ENCODE assay signal across 17 cellular contexts in the genomic region with DNA sequence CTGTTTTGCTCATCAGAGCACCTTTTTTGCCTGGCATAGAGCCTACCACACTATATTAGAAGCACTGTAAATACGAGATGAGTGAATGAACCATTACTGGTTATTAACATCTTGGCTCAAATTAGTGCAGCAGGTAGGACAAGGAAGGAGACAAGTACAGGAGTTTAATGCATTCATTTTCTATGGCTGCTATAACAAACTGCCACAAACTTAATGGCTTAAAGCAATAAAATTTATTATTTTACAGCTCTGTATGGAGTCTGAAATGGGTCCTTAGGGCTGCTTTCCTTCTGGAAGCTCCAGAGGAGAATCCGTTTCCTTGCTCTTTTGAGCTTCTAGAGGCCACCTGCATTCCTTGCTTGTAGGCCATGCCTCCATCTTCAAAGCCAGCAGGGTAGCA. TPM values are rescaled to one million over a fixed set of nuclear protein-coding genes. Genes with fewer than 3 reads are reported as not detected.
DNase-seq lines count a peak whose midpoint lies in the region; ATAC-seq, FAIRE-seq and TF ChIP-seq lines count a peak whose summit lies in the region.
"Had no signal": no experiment of that assay in that cellular context is flagged by ENCODE, and none has a peak within 500 bp of the region (broad histone marks: within the 10 kb centered on the region; RNA-seq: fewer than 3 reads in every experiment).

No MANE protein-coding gene starts in this region.

- TF ChIP-seq CTCF in astrocyte (IDR thresholded peaks at IDR 0.05; ENCODE audit: insufficient read depth, low read depth, low read length): no peak
- no peak for TF ChIP-seq CTCF in esophagus squamous epithelium (IDR thresholded peaks at IDR 0.05)
- TF ChIP-seq CTCF in mucosa of descending colon (IDR thresholded peaks at IDR 0.05): no peak
- no peak for TF ChIP-seq CTCF in transverse colon (IDR thresholded peaks at IDR 0.05)
- TF ChIP-seq CTCF in omental fat pad (IDR thresholded peaks at IDR 0.05): no peak

- no peak overlapping the region for H3K9ac ChIP-seq in astrocyte (ENCODE audit: low read length)

- H3K4me3 Mint-ChIP-seq in astrocyte (ENCODE audit: unreplicated experiment): no peak overlapping the region
- H3K4me3 Mint-ChIP-seq: CD4-positive, alpha-beta T cell; H9 had no signal

- H3K4me3 ChIP-seq in astrocyte (ENCODE audit: insufficient read depth, low read depth, low read length): no peak overlapping the region
- H3K4me3 ChIP-seq in esophagus squamous epithelium: no peak overlapping the region
- H3K4me3 ChIP-seq in mucosa of descending colon: no peak overlapping the region
- no peak overlapping the region for H3K4me3 ChIP-seq in transverse colon

- H3K27ac ChIP-seq in astrocyte (ENCODE audit: low read depth, low read length): no peak overlapping the region
- peak overlapping the region in 3 of 4 donors; percentile 42 to 79 (median 76) for H3K27ac ChIP-seq in esophagus squamous epithelium
- H3K27ac ChIP-seq in transverse colon: peak overlapping the region; percentile 62 to 75 (median 65)
- H3K27ac ChIP-seq: C4-2B had no signal

- intact Hi-C loops in esophagus squamous epithelium (cut with DNase I): no loop called here
- intact Hi-C loops in mucosa of descending colon (cut with DNase I, micrococcal nuclease): no loop called here
- intact Hi-C loops in transverse colon (cut with DNase I; ENCODE audit: low total_unique reads): no loop called here

- H2AFZ ChIP-seq in astrocyte (ENCODE audit: low read depth, low read length): no peak overlapping the region

- H3K4me1 Mint-ChIP-seq in astrocyte (ENCODE audit: low read depth, unreplicated experiment): peaks cover 17% of the 10 kb centered on the region
- H3K4me1 Mint-ChIP-seq: H9 had no signal

- FAIRE-seq in astrocyte (lab: Jason Lieb, UNC): no peak
- FAIRE-seq: D721Med, G401.6, GM12891, GM19239, H1 had no signal

- H3K79me2 ChIP-seq in astrocyte (ENCODE audit: insufficient read depth, low read length): no peaks in the 10 kb centered on the region

- H3K4me2 ChIP-seq in astrocyte (ENCODE audit: low read length): peak overlapping the region; percentile 74

- H3K27me3 Mint-ChIP-seq in astrocyte (ENCODE audit: low read depth, unreplicated experiment): no peaks in the 10 kb centered on the region

- no peaks in the 10 kb centered on the region for H3K27me3 ChIP-seq in astrocyte (ENCODE audit: insufficient read depth, low read length)
- no peaks in the 10 kb centered on the region for H3K27me3 ChIP-seq in esophagus squamous epithelium
- no peaks in the 10 kb centered on the region for H3K27me3 ChIP-seq in transverse colon
- H3K27me3 ChIP-seq: BE2C had no signal

- no peaks in the 10 kb centered on the region for H3K9me3 ChIP-seq in astrocyte (ENCODE audit: insufficient read depth, low read depth, low read length)
- no peaks in the 10 kb centered on the region for H3K9me3 ChIP-seq in esophagus squamous epithelium
- no peaks in the 10 kb centered on the region for H3K9me3 ChIP-seq in mucosa of descending colon
- no peaks in the 10 kb centered on the region for H3K9me3 ChIP-seq in transverse colon
- H3K9me3 ChIP-seq: BE2C, Caco-2 had no signal

- no peaks in the 10 kb centered on the region for H3K36me3 Mint-ChIP-seq in astrocyte (ENCODE audit: low read depth, unreplicated experiment)

- 54 to 83% methylated on average over 2 of the region's 2 CpGs for WGBS in esophagus squamous epithelium, 2 donors
- 36 to 59% methylated on average over 2 of the region's 2 CpGs for WGBS in transverse colon (ENCODE audit: low coverage in 1 of 2), 2 donors

- H3K4me1 ChIP-seq in astrocyte (ENCODE audit: insufficient read depth, low read length) (peaks cover 26% of the 10 kb centered on the region), esophagus squamous epithelium (peaks cover 0 to 59% (median 26%) of the 10 kb centered on the region in 3 donors), mucosa of descending colon (ENCODE audit: low read depth) (peaks cover 15% of the 10 kb centered on the region), transverse colon (peaks cover 0 to 28% (median 17%) of the 10 kb centered on the region in 4 donors)
- H3K4me1 ChIP-seq: BE2C had no signal

- H3K36me3 ChIP-seq in astrocyte (ENCODE audit: insufficient read depth, low read length) (no peaks in the 10 kb centered on the region), esophagus squamous epithelium (no peaks in the 10 kb centered on the region), mucosa of descending colon (ENCODE audit: low read depth) (no peaks in the 10 kb centered on the region), transverse colon (no peaks in the 10 kb centered on the region)
- H3K36me3 ChIP-seq: BE2C had no signal

- H3K27ac Mint-ChIP-seq in astrocyte (ENCODE audit: unreplicated experiment): peak overlapping the region; percentile 85
- H3K27ac Mint-ChIP-seq: CD4-positive, alpha-beta T cell; H9 had no signal

- no peaks in the 10 kb centered on the region for H4K20me1 ChIP-seq in astrocyte (ENCODE audit: insufficient read depth, low read length)

- in situ Hi-C loops in transverse colon (cut with MboI; ENCODE audit: low pct_ligation_motif_present in 1 of 4, low pct_unique_long_range_greater_than_20kb in 1 of 4, low sequenced_read_pairs in 3 of 4): no loop called here

- ATAC-seq in mucosa of descending colon (peak; percentile 90), omental fat pad (ENCODE audit: low FRiP score) (no peak)

- no peak for TF ChIP-seq EP300 in transverse colon (IDR thresholded peaks at IDR 0.05; ENCODE audit: low read depth)

- TF ChIP-seq POLR2A in esophagus squamous epithelium (IDR thresholded peaks at IDR 0.05) (no peak), transverse colon (IDR thresholded peaks at IDR 0.05) (no peak)

- DNase-seq in astrocyte (ENCODE audit: low read depth): no peak
- DNase-seq in esophagus squamous epithelium (lab: John Stamatoyannopoulos, UW): no peak
- no peak for DNase-seq in mucosa of descending colon
- no peak for DNase-seq in transverse colon
- no peak for DNase-seq in NCI-H1436 (lab: John Stamatoyannopoulos, UW)
- DNase-seq in omental fat pad (ENCODE audit: low spot score): no peak
- DNase-seq: BE2C; Caco-2; CD4-positive, alpha-beta T cell; H9 had no signal

- no peaks in the 10 kb centered on the region for H3K9me3 Mint-ChIP-seq in astrocyte (ENCODE audit: unreplicated experiment)
- H3K9me3 Mint-ChIP-seq: CD4-positive, alpha-beta T cell; H9 had no signal

RNA-seq across cellular contexts. Expression of a gene that starts 59.1 kb away (rescaled TPM):
- total RNA-seq in astrocyte (0.14 and 0.17 TPM in 2 replicates), esophagus squamous epithelium (1 to 10 TPM in 2 of 4 donors, under 1 TPM in 2; 0.04 to 3.8 (median 2.2) TPM), mucosa of descending colon (1 to 10 TPM; 1.6 to 7.3 (median 3.4) TPM), transverse colon (1 to 10 TPM; 1.2 to 6.5 (median 3.5) TPM), omental fat pad (not detected)
- total RNA-seq: CD4-positive, alpha-beta T cell; H1; H9; HT-29 had no signal
